Comparison of ENCODE assay signal across 8 cellular contexts in genomic region chr4:146333187-146333894, GRCh38.
DNase-seq lines count a peak whose midpoint lies in the region; ATAC-seq and TF ChIP-seq lines count a peak whose summit lies in the region.

No MANE protein-coding gene starts in this region.

- H3K27me3 Mint-ChIP-seq in stimulated activated naive B cell treated with anti-CD40 and anti-IgM and Interleukin-4, amounts not matched to agents 10 μg/mL and 1 μg/mL and 100 μg/mL, for 72 hours: no peaks in the 10 kb centered on the region
- H3K27me3 Mint-ChIP-seq in Caco-2 (ENCODE audit: insufficient read depth, unreplicated experiment): no peaks in the 10 kb centered on the region

- H3K36me3 Mint-ChIP-seq in activated naive CD4-positive, alpha-beta T cell treated with anti-CD3 and anti-CD28 coated beads, Interleukin-2, amount 50 U/mL, for 72 hours: no peaks in the 10 kb centered on the region
- H3K36me3 Mint-ChIP-seq in stimulated activated naive B cell treated with anti-CD40 and anti-IgM and Interleukin-4, amounts not matched to agents 10 μg/mL and 1 μg/mL and 100 μg/mL, for 72 hours: no peaks in the 10 kb centered on the region
- H3K36me3 Mint-ChIP-seq in Caco-2 (ENCODE audit: insufficient read depth, unreplicated experiment): no peaks in the 10 kb centered on the region

- H3K36me3 ChIP-seq in Caco-2 (ENCODE audit: control insufficient read depth, insufficient read depth, low read length): no peaks in the 10 kb centered on the region

- peaks cover 11% of the 10 kb centered on the region; the same call in 1 of the 2 replicates for H3K4me1 ChIP-seq in Caco-2

- CTCF ChIA-PET in Caco-2 (lab: Charles Lee): no interaction called here

- no peak overlapping the region for H3K27ac Mint-ChIP-seq in activated naive CD4-positive, alpha-beta T cell treated with anti-CD3 and anti-CD28 coated beads, Interleukin-2, amount 50 U/mL, for 72 hours
- H3K27ac Mint-ChIP-seq in stimulated activated naive B cell treated with anti-CD40 and anti-IgM and Interleukin-4, amounts not matched to agents 10 μg/mL and 1 μg/mL and 100 μg/mL, for 72 hours: no peak overlapping the region
- no peak overlapping the region for H3K27ac Mint-ChIP-seq in Caco-2 (ENCODE audit: unreplicated experiment)

- ATAC-seq in GM21526 (IDR thresholded peaks at IDR 0.05; ENCODE audit: low FRiP score, unreplicated experiment): peak; percentile 93
- ATAC-seq in activated naive CD4-positive, alpha-beta T cell treated with anti-CD3 and anti-CD28 coated beads, Interleukin-2, amount 50 U/mL, for 72 hours: peak; percentile 89 to 93
- peak; percentile 44 to 60 for ATAC-seq in stimulated activated naive B cell treated with anti-CD40 and anti-IgM and Interleukin-4, amounts not matched to agents 10 μg/mL and 1 μg/mL and 100 μg/mL, for 72 hours (replicated peaks)

- TF ChIP-seq CTCF in GM10266 (IDR thresholded peaks at IDR 0.05; ENCODE audit: control insufficient read depth, insufficient read depth, low read depth, missing control alignments) (no peak), Caco-2 (IDR thresholded peaks at IDR 0.05; ENCODE audit: insufficient read depth in 1 of 2, low read depth in 1 of 2, low read length in 1 of 2, severe bottlenecking in 1 of 2, unreplicated experiment in 1 of 2) (no peak)

- no peaks in the 10 kb centered on the region for H3K4me1 Mint-ChIP-seq in stimulated activated naive B cell treated with anti-CD40 and anti-IgM and Interleukin-4, amounts not matched to agents 10 μg/mL and 1 μg/mL and 100 μg/mL, for 72 hours
- H3K4me1 Mint-ChIP-seq in Caco-2 (ENCODE audit: low read depth, unreplicated experiment): peaks cover 9% of the 10 kb centered on the region

- no peaks in the 10 kb centered on the region for H3K9me3 Mint-ChIP-seq in activated naive CD4-positive, alpha-beta T cell treated with anti-CD3 and anti-CD28 coated beads, Interleukin-2, amount 50 U/mL, for 72 hours
- H3K9me3 Mint-ChIP-seq in stimulated activated naive B cell treated with anti-CD40 and anti-IgM and Interleukin-4, amounts not matched to agents 10 μg/mL and 1 μg/mL and 100 μg/mL, for 72 hours: no peaks in the 10 kb centered on the region
- no peaks in the 10 kb centered on the region for H3K9me3 Mint-ChIP-seq in Caco-2 (ENCODE audit: unreplicated experiment)

- no peaks in the 10 kb centered on the region for H3K9me3 ChIP-seq in Caco-2

- intact Hi-C loops in Caco-2 (cut with micrococcal nuclease; ENCODE audit: unreplicated experiment): loop anchor here (10.0 kb wide), 1 partner anchor 239 kb away; no protein-coding TSS in a partner anchor

- DNase-seq in GM10266 (ENCODE audit: extremely low spot score): peak; percentile 34
- peak; percentile 95 for DNase-seq in HT1080 (ENCODE audit: low read depth)
- peak in 1 of 2 donors; percentile 11 for DNase-seq in activated naive CD4-positive, alpha-beta T cell treated with anti-CD3 and anti-CD28 coated beads, Interleukin-2, amount 50 U/mL, for 72 hours (ENCODE audit: low spot score in 2 of 2)
- DNase-seq in stimulated activated naive B cell treated with anti-CD40 and anti-IgM and Interleukin-4, amounts not matched to agents 10 μg/mL and 1 μg/mL and 100 μg/mL, for 72 hours: no peak
- DNase-seq in Caco-2: no peak
- no peak for DNase-seq in 8988T
- DNase-seq in DMS153 treated with DMSO at 0.1 percent for 48 hours (lab: John Stamatoyannopoulos, UW; ENCODE audit: unreplicated experiment): no peak

- BruUV-seq in Caco-2 (replicated peaks; lab: Mats Ljungman, UMichigan): no TSS peak

- H3K27me3 ChIP-seq in Caco-2 (replicated peaks; ENCODE audit: control insufficient read depth, insufficient read depth, low read length): no peaks in the 10 kb centered on the region

- POLR2A ChIA-PET in Caco-2 (lab: Charles Lee): no interaction called here

- H3K4me3 Mint-ChIP-seq in stimulated activated naive B cell treated with anti-CD40 and anti-IgM and Interleukin-4, amounts not matched to agents 10 μg/mL and 1 μg/mL and 100 μg/mL, for 72 hours: no peak overlapping the region
- no peak overlapping the region for H3K4me3 Mint-ChIP-seq in Caco-2 (ENCODE audit: unreplicated experiment)

- H3K4me3 ChIP-seq in Caco-2 (ENCODE audit: low read depth, low read length): no peak overlapping the region

Comparison
In these comparisons a context has a peak if more than half of its experiments do, and no peak if none do; other contexts are left out.
1. DNase-seq: peak in GM10266 (single experiment) and HT1080 (single experiment); none in stimulated activated naive B cell treated with anti-CD40 and anti-IgM and Interleukin-4, amounts not matched to agents 10 μg/mL and 1 μg/mL and 100 μg/mL, for 72 hours (single experiment), Caco-2 (0 of 2), 8988T (single experiment) and DMS153 treated with DMSO at 0.1 percent for 48 hours (single experiment).
2. Peak in every context shown above with its lines, with median percentiles within 50 percentile points of each other: ATAC-seq.